35 cellular contexts compared by ENCODE assay signal in genomic region chr6:5051394-5051793, GRCh38. TPM values are rescaled to one million over a fixed set of nuclear protein-coding genes. Genes with fewer than 3 reads are reported as not detected.
"Had no signal": no experiment of that assay in that cellular context is flagged by ENCODE, and none has a peak within 500 bp of the region (broad histone marks: within the 10 kb centered on the region; RNA-seq: fewer than 3 reads in every experiment).

No MANE protein-coding gene starts in this region.

- H3K27me3 Mint-ChIP-seq: activated B cell treated with CpG ODN at 0.5 μM for 24 hours had no signal

- ATAC-seq: activated naive CD4-positive, alpha-beta T cell treated with anti-CD3 and anti-CD28 coated beads, Interleukin-2, amount 50 U/mL, for 72 hours; activated T-cell treated with anti-CD3 and anti-CD28 coated beads, Interleukin-2, amount 50 U/mL, for 4 hours; body of pancreas; Right ventricle myocardium inferior; SK-N-SH treated with all-trans-retinoic acid at 6 μM for 48 hours; T-cell had no signal

- H3K4me3 Mint-ChIP-seq: activated B cell treated with CpG ODN at 0.5 μM for 24 hours; activated CD4-positive, alpha-beta memory T cell treated with anti-CD3 and anti-CD28 coated beads for 36 hours; activated naive CD4-positive, alpha-beta T cell treated with anti-CD3 and anti-CD28 coated beads for 36 hours; activated T-cell treated with anti-CD3 and anti-CD28 coated beads, Interleukin-2, amount 50 U/mL, for 4 hours; activated T-helper 1 cell treated with anti-CD3 and anti-CD28 coated beads, Interleukin-12 subunit alpha, Interleukin-12 subunit beta, Interleukin-2, Interleukin-4 antibody, amounts not matched to agents 30 ng/mL and 10 ng/mL and 1 ng/mL, durations not matched to agents 14 hours and 24 hours and 36 hours; T-cell had no signal

- H3K27me3 ChIP-seq: adrenal gland, body of pancreas, breast epithelium, MG63 had no signal

- H3K4me1 ChIP-seq: adrenal gland, body of pancreas, breast epithelium had no signal

- H3K4me1 Mint-ChIP-seq: activated B cell treated with CpG ODN at 0.5 μM for 24 hours, T-cell had no signal

- H3K9me3 ChIP-seq: body of pancreas, MG63 had no signal

- H3K36me3 ChIP-seq: adrenal gland, breast epithelium, MG63 had no signal

- DNase-seq: activated B cell treated with CpG ODN at 0.5 μM for 24 hours; activated CD4-positive, alpha-beta memory T cell treated with anti-CD3 and anti-CD28 coated beads for 36 hours; activated CD4-positive, alpha-beta T cell treated with anti-CD3 and anti-CD28 coated beads for 4 hours; activated CD4-positive, alpha-beta T cell treated with anti-CD3 and anti-CD28 coated beads, Interleukin-2, amount 50 U/mL, for 1 hour; activated CD4-positive, CD25-positive, alpha-beta regulatory T cell treated with anti-CD3 and anti-CD28 coated beads, Interleukin-2, amount 50 U/mL, for 72 hours; activated CD8-positive, alpha-beta memory T cell treated with anti-CD3 and anti-CD28 coated beads, Interleukin-2, amount 50 U/mL, for 4 hours; activated gamma-delta T cell treated with Interleukin-2 at 50 U/mL for 16 hours; activated naive CD4-positive, alpha-beta T cell treated with anti-CD3 and anti-CD28 coated beads for 36 hours; activated T-cell treated with anti-CD3 and anti-CD28 coated beads for 4 hours; activated T-cell treated with anti-CD3 and anti-CD28 coated beads, Interleukin-2, amount 50 U/mL, for 4 hours; adrenal gland; body of pancreas; MG63; NCI-H1048; NCI-H1105 treated with DMSO at 0.1 percent for 48 hours; NCI-H1436; NCI-H1694 treated with DMSO at 0.1 percent for 48 hours; NCI-H2029 treated with DMSO at 0.1 percent for 48 hours; NCI-H2107; NCI-H2171; NCI-H510A; NCI-H526; NCI-H748 treated with DMSO at 0.1 percent for 48 hours; PC-9; SIG-M5; T-cell; T-helper 2 cell; T-helper 9 cell had no signal

- H3K27ac ChIP-seq: adrenal gland, body of pancreas, breast epithelium, PC-9, RWPE1, VCaP had no signal

- H3K27ac Mint-ChIP-seq: activated B cell treated with CpG ODN at 0.5 μM for 24 hours; activated CD4-positive, alpha-beta memory T cell treated with anti-CD3 and anti-CD28 coated beads for 36 hours; activated naive CD4-positive, alpha-beta T cell treated with anti-CD3 and anti-CD28 coated beads for 36 hours; activated T-helper 1 cell treated with anti-CD3 and anti-CD28 coated beads, Interleukin-12 subunit alpha, Interleukin-12 subunit beta, Interleukin-2, Interleukin-4 antibody, amounts not matched to agents 30 ng/mL and 10 ng/mL and 1 ng/mL, durations not matched to agents 14 hours and 24 hours and 36 hours; T-cell had no signal

- H3K4me3 ChIP-seq: adrenal gland, body of pancreas, breast epithelium, MG63, PC-9 had no signal

RNA-seq across cellular contexts. Expression of gene PPP1R3G, which starts 33.7 kb away (rescaled TPM):
- total RNA-seq: activated CD4-positive, alpha-beta memory T cell treated with anti-CD3 and anti-CD28 coated beads for 36 hours; activated naive CD4-positive, alpha-beta T cell treated with anti-CD3 and anti-CD28 coated beads for 36 hours; activated T-cell treated with anti-CD3 and anti-CD28 coated beads, Interleukin-2, amount 50 U/mL, for 4 hours; activated T-helper 1 cell treated with anti-CD3 and anti-CD28 coated beads, Interleukin-12 subunit alpha, Interleukin-12 subunit beta, Interleukin-2, Interleukin-4 antibody, amounts not matched to agents 30 ng/mL and 10 ng/mL and 1 ng/mL, durations not matched to agents 14 hours and 24 hours and 36 hours had no signal
